3 cellular contexts compared by ENCODE assay signal in the genomic region with DNA sequence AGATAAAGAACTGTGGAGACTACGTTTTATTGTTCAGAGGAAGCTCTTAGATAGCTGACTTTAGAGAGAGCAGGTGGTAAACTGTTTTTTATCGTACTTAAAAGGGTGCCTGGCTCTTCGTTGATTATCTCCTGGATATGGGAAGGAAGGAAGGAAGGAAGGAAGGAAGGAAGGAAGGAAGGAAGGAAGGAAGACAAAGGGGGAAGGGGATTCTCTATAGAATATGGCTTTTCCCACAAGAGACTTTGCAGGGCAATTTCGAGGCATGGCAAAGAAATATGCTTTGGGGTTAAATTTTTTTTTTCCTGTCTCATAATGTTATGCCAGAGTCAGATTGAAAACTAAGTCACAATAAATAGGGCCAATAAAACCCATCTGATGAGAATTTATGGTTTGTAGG.
"Had no signal": no experiment of that assay in that cellular context is flagged by ENCODE, and none has a peak within 500 bp of the region (broad histone marks: within the 10 kb centered on the region; RNA-seq: fewer than 3 reads in every experiment).

No MANE protein-coding gene starts in this region.

- H3K4me3 ChIP-seq: GM12878 had no signal

- DNase-seq: GDM1, GF-D8 had no signal
